ENCODE assay signal across 20 cellular contexts in genomic region chr3:5133689-5134088, GRCh38. TPM values are rescaled to one million over a fixed set of nuclear protein-coding genes. Genes with fewer than 3 reads are reported as not detected.
A peak's percentile ranks its signal among the peaks of the same experiment; 100 is the strongest.
DNase-seq lines count a peak whose midpoint lies in the region; ATAC-seq and TF ChIP-seq lines count a peak whose summit lies in the region.
"Had no signal": no experiment of that assay in that cellular context is flagged by ENCODE, and none has a peak within 500 bp of the region (broad histone marks: within the 10 kb centered on the region; RNA-seq: fewer than 3 reads in every experiment).

No MANE protein-coding gene starts in this region.

- no peaks in the 10 kb centered on the region for H3K9me2 ChIP-seq in Karpas-422 (replicated peaks; ENCODE audit: insufficient read depth, low read length)

- H3K27me3 Mint-ChIP-seq in activated naive CD4-positive, alpha-beta T cell treated with anti-CD3 and anti-CD28 coated beads, Interleukin-2, amount 50 U/mL, for 24 hours: no peaks in the 10 kb centered on the region

- H3K4me3 ChIP-seq in Karpas-422 (ENCODE audit: low read length) (no peak overlapping the region), testis (no peak overlapping the region)
- H3K4me3 ChIP-seq: pancreas had no signal

- H3K36me3 ChIP-seq in Karpas-422 (ENCODE audit: insufficient read depth, low read length): no peaks in the 10 kb centered on the region
- no peaks in the 10 kb centered on the region for H3K36me3 ChIP-seq in testis (ENCODE audit: low read depth, missing control alignments)
- H3K36me3 ChIP-seq: pancreas had no signal

- no peak for TF ChIP-seq CTCF in testis (IDR thresholded peaks at IDR 0.05)

- DNase-seq in activated naive CD4-positive, alpha-beta T cell treated with anti-CD3 and anti-CD28 coated beads, Interleukin-2, amount 50 U/mL, for 16 hours: no peak
- DNase-seq in Karpas-422 (peak; percentile 16), glomerular visceral epithelial cell (ENCODE audit: extremely low spot score) (peak; percentile 36), testis (peak; percentile 48), NCI-H2227 treated with DMSO at 0.1 percent for 48 hours (lab: John Stamatoyannopoulos, UW) (no peak)
- no peak for DNase-seq in NK-92 treated with Interleukin-12 subunit alpha and Interleukin-12 subunit beta, amount 100 ng/mL, for 24 hours (lab: John Stamatoyannopoulos, UW)
- DNase-seq: activated CD4-positive, alpha-beta T cell treated with anti-CD3 and anti-CD28 coated beads for 1 hour; activated T-cell treated with anti-CD3 and anti-CD28 coated beads for 4 hours; central memory CD4-positive, alpha-beta T cell; left colon; NCI-H187; NCI-H446 treated with DMSO at 0.1 percent for 48 hours; pancreas; SHP77; small intestine had no signal

- peaks cover 92% of the 10 kb centered on the region for H3K79me2 ChIP-seq in Karpas-422 (ENCODE audit: low read length)

- no peak overlapping the region for H3K4me3 Mint-ChIP-seq in activated naive CD4-positive, alpha-beta T cell treated with anti-CD3 and anti-CD28 coated beads, Interleukin-2, amount 50 U/mL, for 24 hours
- H3K4me3 Mint-ChIP-seq: T-helper 2 cell treated with Interferon-gamma antibody and Interleukin-4, amounts not matched to agents 5 μg/mL and 100 μg/mL, for 36 hours had no signal

- H3K27me3 ChIP-seq in Karpas-422 (ENCODE audit: low read length) (no peaks in the 10 kb centered on the region), testis (no peaks in the 10 kb centered on the region)
- H3K27me3 ChIP-seq: pancreas had no signal

- no peak overlapping the region for H2AFZ ChIP-seq in Karpas-422 (ENCODE audit: low read length)

- H3K4me1 ChIP-seq in Karpas-422 (ENCODE audit: low read length) (peaks cover 11% of the 10 kb centered on the region), testis (peaks cover 29% of the 10 kb centered on the region)

- no peak for TF ChIP-seq POLR2A in testis (IDR thresholded peaks at IDR 0.05)

- peak overlapping the region; percentile 53 for H3K27ac Mint-ChIP-seq in activated naive CD4-positive, alpha-beta T cell treated with anti-CD3 and anti-CD28 coated beads, Interleukin-2, amount 50 U/mL, for 24 hours
- H3K27ac Mint-ChIP-seq: T-helper 2 cell treated with Interferon-gamma antibody and Interleukin-4, amounts not matched to agents 5 μg/mL and 100 μg/mL, for 36 hours had no signal

- H3K4me2 ChIP-seq in Karpas-422 (ENCODE audit: low read depth, low read length, poor library complexity, severe bottlenecking): no peak overlapping the region

- H4K20me1 ChIP-seq in Karpas-422 (ENCODE audit: insufficient read depth, low read depth, low read length): peaks cover 14% of the 10 kb centered on the region; the same call in 1 of the 2 replicates

- WGBS in testis, 2 donors: 45 to 53% methylated on average over 3 of the region's 3 CpGs

- H3K27ac ChIP-seq in Karpas-422 (ENCODE audit: low read length) (no peak overlapping the region), testis (no peak overlapping the region)
- H3K27ac ChIP-seq: pancreas had no signal

- no peaks in the 10 kb centered on the region for H3K9me3 Mint-ChIP-seq in activated naive CD4-positive, alpha-beta T cell treated with anti-CD3 and anti-CD28 coated beads, Interleukin-2, amount 50 U/mL, for 24 hours
- H3K9me3 Mint-ChIP-seq: T-helper 2 cell treated with Interferon-gamma antibody and Interleukin-4, amounts not matched to agents 5 μg/mL and 100 μg/mL, for 36 hours had no signal

- H3K36me3 Mint-ChIP-seq in activated naive CD4-positive, alpha-beta T cell treated with anti-CD3 and anti-CD28 coated beads, Interleukin-2, amount 50 U/mL, for 24 hours: peaks cover 5% of the 10 kb centered on the region

- intact Hi-C loops in testis (cut with DNase I; ENCODE audit: low total_unique reads): no loop called here

- peaks cover 66% of the 10 kb centered on the region for H3K4me1 Mint-ChIP-seq in activated naive CD4-positive, alpha-beta T cell treated with anti-CD3 and anti-CD28 coated beads, Interleukin-2, amount 50 U/mL, for 24 hours

- ATAC-seq in GM19455 (IDR thresholded peaks at IDR 0.05; ENCODE audit: unreplicated experiment): no peak
- ATAC-seq: HCT116, HepG2, left colon had no signal

- H3K9me3 ChIP-seq in Karpas-422 (ENCODE audit: low read length): no peaks in the 10 kb centered on the region
- no peaks in the 10 kb centered on the region for H3K9me3 ChIP-seq in testis
- H3K9me3 ChIP-seq: pancreas had no signal

- H3K9ac ChIP-seq in Karpas-422 (ENCODE audit: low read length): no peak overlapping the region

RNA-seq across cellular contexts. Expression of gene ARL8B, which starts 11.6 kb away (rescaled TPM):
- 20.9 and 52.4 TPM in 2 replicates for total RNA-seq in Karpas-422 (2014; rRNA removed; shearing (Covaris generic); ENCODE audit: low replicate concordance)
- 10 to 100 TPM; 50.1 to 54.5 TPM for total RNA-seq in testis
- 60.4 TPM for polyA plus RNA-seq in testis (ENCODE audit: insufficient read depth, low read depth, low replicate concordance)

RNA-seq across cellular contexts. Expression of gene EDEM1, which starts 53.8 kb away (rescaled TPM):
- total RNA-seq in Karpas-422 (2014; rRNA removed; shearing (Covaris generic); ENCODE audit: low replicate concordance): 68.8 and 134 TPM in 2 replicates
- total RNA-seq in testis: 10 to 100 TPM; 30.3 to 33.5 TPM
- polyA plus RNA-seq in testis (ENCODE audit: insufficient read depth, low read depth, low replicate concordance): 28.6 TPM

Comparison
In these comparisons a context has a peak if more than half of its experiments do, and no peak if none do; other contexts are left out.
1. DNase-seq: peak in Karpas-422 (single experiment), glomerular visceral epithelial cell (single experiment) and testis (single experiment); none in activated naive CD4-positive, alpha-beta T cell treated with anti-CD3 and anti-CD28 coated beads, Interleukin-2, amount 50 U/mL, for 16 hours (single experiment), NK-92 treated with Interleukin-12 subunit alpha and Interleukin-12 subunit beta, amount 100 ng/mL, for 24 hours (single experiment) and NCI-H2227 treated with DMSO at 0.1 percent for 48 hours (single experiment).